Comparison of ENCODE assay signal across 15 cellular contexts in the genomic region with DNA sequence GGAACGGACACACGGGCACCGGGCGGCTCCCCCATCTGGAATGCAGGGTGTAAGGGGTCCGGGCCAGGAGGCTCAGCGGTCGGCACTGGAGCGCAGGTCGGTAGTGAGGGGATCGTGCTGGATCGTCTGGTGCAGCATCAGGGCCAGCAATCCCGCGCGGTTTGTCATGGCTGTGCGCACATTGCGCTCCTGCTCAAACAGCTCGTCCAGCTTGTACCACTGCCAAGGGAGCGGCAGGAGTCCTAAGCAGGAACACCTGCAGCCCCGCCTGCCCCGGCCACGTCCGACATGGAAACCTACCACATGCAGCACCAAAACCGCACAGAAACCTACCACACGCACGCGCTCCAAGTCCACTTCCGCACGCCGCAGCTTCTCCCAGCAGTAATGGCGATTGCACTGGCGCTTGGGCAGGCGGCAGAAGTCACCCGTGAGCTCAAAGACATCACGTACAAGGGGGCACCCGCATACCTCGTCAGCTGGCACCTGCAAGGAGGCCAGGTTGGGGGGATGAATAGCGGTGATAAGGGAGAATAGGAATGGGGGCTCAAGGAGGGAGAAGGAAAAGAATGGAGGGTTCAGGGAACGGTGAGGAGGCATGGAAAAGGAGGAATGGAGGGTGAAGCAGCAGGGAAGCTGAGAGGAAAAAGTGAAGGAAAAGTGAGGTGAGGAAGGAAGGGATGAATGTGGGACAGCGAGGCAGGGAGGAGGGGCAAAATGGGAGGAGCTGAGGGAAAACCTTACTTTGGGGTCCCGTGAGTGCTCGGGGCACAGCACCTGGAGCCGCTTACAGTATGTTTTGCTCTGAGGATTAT. TPM values are rescaled to one million over a fixed set of nuclear protein-coding genes. Genes with fewer than 3 reads are reported as not detected.
A peak's percentile ranks its signal among the peaks of the same experiment; 100 is the strongest.
DNase-seq lines count a peak whose midpoint lies in the region; ATAC-seq, FAIRE-seq and TF ChIP-seq lines count a peak whose summit lies in the region.
"Had no signal": no experiment of that assay in that cellular context is flagged by ENCODE, and none has a peak within 500 bp of the region (broad histone marks: within the 10 kb centered on the region; RNA-seq: fewer than 3 reads in every experiment).

No MANE protein-coding gene starts in this region.

- H3K4me1 Mint-ChIP-seq in WTC11 (peaks cover 27% of the 10 kb centered on the region), immature natural killer cell (peaks cover 49 to 57% of the 10 kb centered on the region in 2 donors), type B pancreatic cell (ENCODE audit: unreplicated experiment) (peaks cover 37% of the 10 kb centered on the region)

- TF ChIP-seq RAD21 in HepG2 (CRISPR knock-in tag; IDR thresholded peaks at IDR 0.05): no peak

- no peak for ATAC-seq in right lobe of liver
- no peak for ATAC-seq in HepG2
- no peak for ATAC-seq in WTC11
- no peak for ATAC-seq in PC-3

- H2AFZ ChIP-seq in HepG2 (ENCODE audit: low read length): no peak overlapping the region
- H2AFZ ChIP-seq in PC-3 (ENCODE audit: low read length): no peak overlapping the region

- H3K27me3 Mint-ChIP-seq in WTC11 (ENCODE audit: low read depth) (no peaks in the 10 kb centered on the region), immature natural killer cell (ENCODE audit: low read depth in 3 of 3) (peaks cover 12 to 26% (median 15%) of the 10 kb centered on the region in 3 donors), type B pancreatic cell (no peaks in the 10 kb centered on the region)

- H3K36me3 ChIP-seq in right lobe of liver (peaks cover 0 to 18% (median under 1%) of the 10 kb centered on the region in 4 donors), HepG2 (replicated peaks in 1 of 2; ENCODE audit: control insufficient read depth in 1 of 2, insufficient read depth in 2 of 2, low read length in 2 of 2) (peaks cover 9 to 27% of the 10 kb centered on the region in 2 experiments; a peak in 4 of 5 replicates), PC-3 (ENCODE audit: low read depth, low read length) (no peaks in the 10 kb centered on the region)

- no peaks in the 10 kb centered on the region for H3K9me3 ChIP-seq in right lobe of liver
- no peaks in the 10 kb centered on the region for H3K9me3 ChIP-seq in HepG2 (ENCODE audit: low read length)
- no peaks in the 10 kb centered on the region for H3K9me3 ChIP-seq in PC-3 (ENCODE audit: low read length)

- TF ChIP-seq EP300 in HepG2 (IDR thresholded peaks at IDR 0.05; ENCODE audit: low read depth in 2 of 2, low read length in 2 of 2) (no peak), HepG2 (CRISPR knock-in tag; IDR thresholded peaks at IDR 0.05; ENCODE audit: borderline replicate concordance) (no peak)

- POLR2A ChIA-PET in HepG2 (lab: Yijun Ruan, JAX): interaction anchor here (1.1 kb wide), 1 partner anchor 25 kb away, joined by 4 read pairs; no protein-coding TSS in a partner anchor
- POLR2A ChIA-PET in WTC11 (lab: Charles Lee): no interaction called here
- POLR2A ChIA-PET in PC-3 (lab: Charles Lee; ENCODE audit: unreplicated experiment): no interaction called here

- 87% methylated on average over 11 of the region's 42 CpGs for WGBS in right lobe of liver (ENCODE audit: insufficient coverage, low coverage, low lambda C conversion rate, missing lambda C conversion rate)
- 98% methylated on average over 39 of the region's 42 CpGs for WGBS in HepG2 (ENCODE audit: low lambda C conversion rate)

- in situ Hi-C loops in HepG2 (cut with HindIII; ENCODE audit: extremely low pct_ligation_motif_present, low pct_unique_long_range_greater_than_20kb): loop anchor here (10.0 kb wide), 1 partner anchor 142 kb away; no protein-coding TSS in a partner anchor

- H3K9me3 Mint-ChIP-seq in WTC11 (no peaks in the 10 kb centered on the region), immature natural killer cell (no peaks in the 10 kb centered on the region), type B pancreatic cell (no peaks in the 10 kb centered on the region)

- H3F3A ChIP-seq in PC-3 (ENCODE audit: low read length, unreplicated experiment): no peaks in the 10 kb centered on the region

- H3K4me3 Mint-ChIP-seq in WTC11: peak overlapping the region; percentile 98
- H3K4me3 Mint-ChIP-seq in immature natural killer cell: peak overlapping the region; percentile 44 to 98 (median 58)
- peak overlapping the region; percentile 35 for H3K4me3 Mint-ChIP-seq in type B pancreatic cell

- TF ChIP-seq CTCF in right lobe of liver (IDR thresholded peaks at IDR 0.05) (no peak), HepG2 (CRISPR knock-in tag; IDR thresholded peaks at IDR 0.05) (no peak), WTC11 (IDR thresholded peaks at IDR 0.05) (no peak), type B pancreatic cell (conservative IDR thresholded peaks at IDR 0.05) (no peak), foreskin fibroblast (IDR thresholded peaks at IDR 0.05; ENCODE audit: low read depth, low read length) (no peak), PC-3 (conservative IDR thresholded peaks at IDR 0.05; ENCODE audit: low read depth, low read length) (no peak)

- H3K4me1 ChIP-seq in right lobe of liver (peaks cover 0 to 25% (median 6%) of the 10 kb centered on the region in 4 donors), HepG2 (ENCODE audit: insufficient read depth, low read length) (peaks cover 33% of the 10 kb centered on the region), PC-3 (ENCODE audit: insufficient read depth, low read length) (peaks cover 23% of the 10 kb centered on the region; the same call in 1 of the 2 replicates)

- H4K20me1 ChIP-seq in HepG2 (ENCODE audit: insufficient read depth, low read length) (no peaks in the 10 kb centered on the region), PC-3 (ENCODE audit: low read length) (no peaks in the 10 kb centered on the region)

- H3K27ac Mint-ChIP-seq in WTC11 (peak overlapping the region; percentile 80; the same call in 1 of the 2 replicates), immature natural killer cell (peak overlapping the region; percentile 17 to 89 (median 34)), type B pancreatic cell (peak overlapping the region; percentile 59)

- H3K4me2 ChIP-seq in HepG2 (ENCODE audit: low read depth, low read length) (no peak overlapping the region), PC-3 (ENCODE audit: low read length) (no peak overlapping the region)

- no peak overlapping the region for H3K4me3 ChIP-seq in right lobe of liver
- no peak overlapping the region for H3K4me3 ChIP-seq in HepG2 (replicated peaks in 1 of 3; ENCODE audit: insufficient read depth in 1 of 3, low read depth in 2 of 3, low read length in 3 of 3)
- peak overlapping the region in 1 of 2 donors; percentile 75 for H3K4me3 ChIP-seq in foreskin fibroblast (ENCODE audit: low read depth in 1 of 2, low read length in 2 of 2)
- no peak overlapping the region for H3K4me3 ChIP-seq in PC-3 (ENCODE audit: low read length)

- peaks cover 30% of the 10 kb centered on the region for H3K79me2 ChIP-seq in HepG2 (ENCODE audit: insufficient read depth, low read length)
- H3K79me2 ChIP-seq in PC-3 (ENCODE audit: low read length): peaks cover 42% of the 10 kb centered on the region

- intact Hi-C loops in right lobe of liver (cut with DNase I) (loop anchor here in 1 of 2 donors (10.0 kb wide), 1 partner anchor 72 kb away; no protein-coding TSS in a partner anchor), HepG2 (cut with micrococcal nuclease; ENCODE audit: unreplicated experiment) (no loop called here), PC-3 (cut with micrococcal nuclease) (no loop called here)

- FAIRE-seq in HepG2 (lab: Jason Lieb, UNC): no peak
- FAIRE-seq: colon, urothelium cell line had no signal

- H3K27me3 ChIP-seq in right lobe of liver: no peaks in the 10 kb centered on the region
- peaks cover 0 to 4% of the 10 kb centered on the region in 2 experiments; a peak in 1 of 5 replicates for H3K27me3 ChIP-seq in HepG2 (ENCODE audit: control insufficient read depth in 1 of 2, insufficient read depth in 2 of 2, low read length in 2 of 2)
- H3K27me3 ChIP-seq in PC-3 (ENCODE audit: low read length): no peaks in the 10 kb centered on the region

- H3K27ac ChIP-seq in right lobe of liver (no peak overlapping the region), HepG2 (ENCODE audit: extremely low read length, insufficient read depth, low read length) (no peak overlapping the region), PC-3 (ENCODE audit: low read length) (no peak overlapping the region)

- BruUV-seq in HepG2 (replicated peaks; lab: Mats Ljungman, UMichigan) (no TSS peak), PC-3 (replicated peaks; lab: Mats Ljungman, UMichigan) (no TSS peak)

- no peak overlapping the region for H3K9ac ChIP-seq in HepG2 (ENCODE audit: insufficient read depth, low read depth, low read length)
- H3K9ac ChIP-seq in PC-3 (ENCODE audit: low read length): no peak overlapping the region

- H3K36me3 Mint-ChIP-seq in WTC11 (peaks cover 39% of the 10 kb centered on the region), immature natural killer cell (peaks cover 8 to 34% (median 11%) of the 10 kb centered on the region in 3 donors), type B pancreatic cell (peaks cover 32% of the 10 kb centered on the region)

- CTCF ChIA-PET in HepG2 (lab: Yijun Ruan, JAX; ENCODE audit: low intra/inter-chr PET ratio, low total read pairs): no interaction called here
- CTCF ChIA-PET in WTC11 (lab: Charles Lee): interaction anchor here (1.0 kb wide), 1 partner anchor 14 kb away, joined by 3 read pairs; no protein-coding TSS in a partner anchor
- CTCF ChIA-PET in PC-3 (lab: Charles Lee): no interaction called here

- H3K9me2 ChIP-seq in PC-3 (replicated peaks; ENCODE audit: low read length): no peaks in the 10 kb centered on the region

- TF ChIP-seq POLR2A in right lobe of liver (IDR thresholded peaks at IDR 0.05): no peak
- no peak for TF ChIP-seq POLR2A in HepG2 (IDR thresholded peaks at IDR 0.05; ENCODE audit: insufficient read depth in 1 of 2, low read depth in 2 of 2, low read length in 2 of 2)

- DNase-seq in right lobe of liver: peak in 2 of 3 donors; percentile 33 to 53
- no peak for DNase-seq in HepG2 (ENCODE audit: low spot score)
- no peak for DNase-seq in WTC11 (ENCODE audit: low spot score)
- no peak for DNase-seq in immature natural killer cell
- no peak for DNase-seq in type B pancreatic cell (ENCODE audit: extremely low spot score, unreplicated experiment)
- no peak for DNase-seq in foreskin fibroblast
- DNase-seq in PC-3: no peak
- no peak for DNase-seq in AG08396 (ENCODE audit: low spot score)
- DNase-seq: DMS153, GM23248, NCI-H2029, nucleus accumbens, SIG-M5 had no signal

RNA-seq across cellular contexts. Expression of gene MBD1, which starts 1.4 kb away (rescaled TPM):
- total RNA-seq in right lobe of liver (10 to 100 TPM; 29.7 to 32.4 (median 30.7) TPM), HepG2 (2016; rRNA removed; fragmentation: Illumina TruSeq; extraction: Trizol) (15.2 and 25.5 TPM in 2 replicates), WTC11 (2021) (47.6 to 53.4 TPM (median 48.4 TPM) in 3 replicates), type B pancreatic cell (ENCODE audit: low replicate concordance) (66.3 and 81.9 TPM in 2 replicates), PC-3 (2014; rRNA removed) (30.2 and 42.6 TPM in 2 replicates)
- total RNA-seq in HepG2 (2016; cell fraction: cytosol; rRNA removed; fragmentation: Illumina TruSeq; extraction: Trizol; ENCODE audit: low read depth): 5.6 and 7.6 TPM in 2 replicates
- 13.1 and 25.2 TPM in 2 replicates for total RNA-seq in HepG2 (2016; cell fraction: insoluble cytoplasmic fraction; rRNA removed; fragmentation: Illumina TruSeq; extraction: Trizol)
- total RNA-seq in HepG2 (2016; cell fraction: membrane; rRNA removed; fragmentation: Illumina TruSeq; extraction: Trizol): 13.7 and 14.8 TPM in 2 replicates
- total RNA-seq in HepG2 (2016; cell fraction: nucleus; rRNA removed; fragmentation: Illumina TruSeq; extraction: Trizol): 34.3 TPM in 2 replicates
- polyA plus RNA-seq in HepG2 (2011; rRNA removed) (28.6 and 31.3 TPM in 2 replicates), immature natural killer cell (10 to 100 TPM; 18.7 to 41.4 (median 21.6) TPM)
- 16.1 and 23.4 TPM in 2 replicates for polyA plus RNA-seq in HepG2 (2011; cell fraction: cytosol; rRNA removed)
- polyA plus RNA-seq in HepG2 (2011; cell fraction: nucleus; rRNA removed): 145 and 153 TPM in 2 replicates
- 15.5 and 18.8 TPM in 2 replicates for polyA plus RNA-seq in HepG2 (2012)
- 4.3 and 4.6 TPM in 2 replicates for polyA plus RNA-seq in HepG2 (2016; cell fraction: cytosol; fragmentation: Illumina TruSeq; extraction: Trizol; ENCODE audit: low read depth)
- 15.4 and 19.3 TPM in 2 replicates for polyA plus RNA-seq in HepG2 (2016; cell fraction: insoluble cytoplasmic fraction; fragmentation: Illumina TruSeq; extraction: Trizol; ENCODE audit: low read depth)
- 8.7 and 8.9 TPM in 2 replicates for polyA plus RNA-seq in HepG2 (2016; cell fraction: membrane; fragmentation: Illumina TruSeq; extraction: Trizol; ENCODE audit: low read depth)
- 54.5 and 56.4 TPM in 2 replicates for polyA plus RNA-seq in HepG2 (2016; cell fraction: nucleus; fragmentation: Illumina TruSeq; extraction: Trizol; ENCODE audit: insufficient read depth, low read depth)
- polyA minus RNA-seq in HepG2 (2011; rRNA and poly(A)+ RNA removed; ENCODE audit: low replicate concordance): 45.6 and 63.7 TPM in 2 replicates
- 12.0 and 13.2 TPM in 2 replicates for polyA minus RNA-seq in HepG2 (2011; cell fraction: cytosol; rRNA and poly(A)+ RNA removed)
- polyA minus RNA-seq in HepG2 (2011; cell fraction: nucleus; rRNA and poly(A)+ RNA removed): 56.3 and 64.5 TPM in 2 replicates

RNA-seq across cellular contexts. Expression of gene CXXC1, which starts 4.8 kb away (rescaled TPM):
- total RNA-seq in right lobe of liver (10 to 100 TPM; 16.4 to 34.9 (median 26.1) TPM), HepG2 (2016; rRNA removed; fragmentation: Illumina TruSeq; extraction: Trizol) (29.8 and 32.9 TPM in 2 replicates), WTC11 (2021) (88.7 to 94.5 TPM (median 94.0 TPM) in 3 replicates), type B pancreatic cell (ENCODE audit: low replicate concordance) (88.7 and 95.1 TPM in 2 replicates), PC-3 (2014; rRNA removed) (25.4 and 38.2 TPM in 2 replicates)
- 5.2 and 6.1 TPM in 2 replicates for total RNA-seq in HepG2 (2016; cell fraction: cytosol; rRNA removed; fragmentation: Illumina TruSeq; extraction: Trizol; ENCODE audit: low read depth)
- total RNA-seq in HepG2 (2016; cell fraction: insoluble cytoplasmic fraction; rRNA removed; fragmentation: Illumina TruSeq; extraction: Trizol): 27.2 and 40.8 TPM in 2 replicates
- 16.4 and 17.8 TPM in 2 replicates for total RNA-seq in HepG2 (2016; cell fraction: membrane; rRNA removed; fragmentation: Illumina TruSeq; extraction: Trizol)
- 26.0 and 29.7 TPM in 2 replicates for total RNA-seq in HepG2 (2016; cell fraction: nucleus; rRNA removed; fragmentation: Illumina TruSeq; extraction: Trizol)
- polyA plus RNA-seq in HepG2 (2011; rRNA removed) (39.0 and 39.8 TPM in 2 replicates), immature natural killer cell (10 to 100 TPM; 37.5 to 71.3 (median 52.0) TPM)
- polyA plus RNA-seq in HepG2 (2011; cell fraction: cytosol; rRNA removed): 29.5 and 48.9 TPM in 2 replicates
- 324 and 455 TPM in 2 replicates for polyA plus RNA-seq in HepG2 (2011; cell fraction: nucleus; rRNA removed)
- polyA plus RNA-seq in HepG2 (2012): 22.4 and 34.0 TPM in 2 replicates
- 4.1 and 5.9 TPM in 2 replicates for polyA plus RNA-seq in HepG2 (2016; cell fraction: cytosol; fragmentation: Illumina TruSeq; extraction: Trizol; ENCODE audit: low read depth)
- 25.7 and 37.2 TPM in 2 replicates for polyA plus RNA-seq in HepG2 (2016; cell fraction: insoluble cytoplasmic fraction; fragmentation: Illumina TruSeq; extraction: Trizol; ENCODE audit: low read depth)
- polyA plus RNA-seq in HepG2 (2016; cell fraction: membrane; fragmentation: Illumina TruSeq; extraction: Trizol; ENCODE audit: low read depth): 14.3 and 15.5 TPM in 2 replicates
- 119 and 130 TPM in 2 replicates for polyA plus RNA-seq in HepG2 (2016; cell fraction: nucleus; fragmentation: Illumina TruSeq; extraction: Trizol; ENCODE audit: insufficient read depth, low read depth)
- 42.0 and 46.9 TPM in 2 replicates for polyA minus RNA-seq in HepG2 (2011; rRNA and poly(A)+ RNA removed; ENCODE audit: low replicate concordance)
- 8.7 and 10.1 TPM in 2 replicates for polyA minus RNA-seq in HepG2 (2011; cell fraction: cytosol; rRNA and poly(A)+ RNA removed)
- 27.0 and 29.1 TPM in 2 replicates for polyA minus RNA-seq in HepG2 (2011; cell fraction: nucleus; rRNA and poly(A)+ RNA removed)

RNA-seq across cellular contexts. Expression of gene CFAP53, which starts 16.4 kb away (rescaled TPM):
- total RNA-seq in right lobe of liver (under 1 TPM in 3 of 6 experiments, not detected in 3; 0.13 to 0.17 (median 0.14) TPM), HepG2 (2016; rRNA removed; fragmentation: Illumina TruSeq; extraction: Trizol) (0.07 TPM in 1 of 2 replicates, not detected in the other), WTC11 (2021) (0.26 to 0.27 TPM (median 0.27 TPM) in 3 replicates), type B pancreatic cell (ENCODE audit: low replicate concordance) (0.59 and 1.1 TPM in 2 replicates), PC-3 (2014; rRNA removed) (not detected in 2 replicates)
- total RNA-seq in HepG2 (2016; cell fraction: cytosol; rRNA removed; fragmentation: Illumina TruSeq; extraction: Trizol; ENCODE audit: low read depth): 0.09 TPM in 1 of 2 replicates, not detected in the other
- total RNA-seq in HepG2 (2016; cell fraction: insoluble cytoplasmic fraction; rRNA removed; fragmentation: Illumina TruSeq; extraction: Trizol): 0.09 and 0.13 TPM in 2 replicates
- not detected in 2 replicates for total RNA-seq in HepG2 (2016; cell fraction: membrane; rRNA removed; fragmentation: Illumina TruSeq; extraction: Trizol)
- total RNA-seq in HepG2 (2016; cell fraction: nucleus; rRNA removed; fragmentation: Illumina TruSeq; extraction: Trizol): 0.28 TPM in 1 of 2 replicates, not detected in the other
- polyA plus RNA-seq in HepG2 (2011; rRNA removed) (0.05 TPM in 2 replicates), immature natural killer cell (under 1 TPM in 2 of 3 donors, not detected in 1; 0.17 to 0.34 TPM)
- polyA plus RNA-seq in HepG2 (2011; cell fraction: cytosol; rRNA removed): 0.03 and 0.04 TPM in 2 replicates
- polyA plus RNA-seq in HepG2 (2011; cell fraction: nucleus; rRNA removed): 0.07 TPM in 1 of 2 replicates, not detected in the other
- 0.07 and 0.11 TPM in 2 replicates for polyA plus RNA-seq in HepG2 (2012)
- polyA plus RNA-seq in HepG2 (2016; cell fraction: cytosol; fragmentation: Illumina TruSeq; extraction: Trizol; ENCODE audit: low read depth): 0.09 and 0.11 TPM in 2 replicates
- polyA plus RNA-seq in HepG2 (2016; cell fraction: insoluble cytoplasmic fraction; fragmentation: Illumina TruSeq; extraction: Trizol; ENCODE audit: low read depth): not detected in 2 replicates
- not detected in 2 replicates for polyA plus RNA-seq in HepG2 (2016; cell fraction: membrane; fragmentation: Illumina TruSeq; extraction: Trizol; ENCODE audit: low read depth)
- not detected in 2 replicates for polyA plus RNA-seq in HepG2 (2016; cell fraction: nucleus; fragmentation: Illumina TruSeq; extraction: Trizol; ENCODE audit: insufficient read depth, low read depth)
- polyA minus RNA-seq in HepG2 (2011; rRNA and poly(A)+ RNA removed; ENCODE audit: low replicate concordance): 0.12 TPM in 1 of 2 replicates, not detected in the other
- not detected in 2 replicates for polyA minus RNA-seq in HepG2 (2011; cell fraction: cytosol; rRNA and poly(A)+ RNA removed)
- polyA minus RNA-seq in HepG2 (2011; cell fraction: nucleus; rRNA and poly(A)+ RNA removed): 0.52 TPM in 1 of 2 replicates, not detected in the other

Comparison
In these comparisons a context has a peak if more than half of its experiments do, and no peak if none do; other contexts are left out.
1. DNase-seq: peak in right lobe of liver (2 of 3); none in HepG2 (single experiment), WTC11 (single experiment), immature natural killer cell (0 of 3), type B pancreatic cell (single experiment), foreskin fibroblast (0 of 2), PC-3 (single experiment) and AG08396 (single experiment).
2. H3K4me3 Mint-ChIP-seq: peak in every context shown above with its lines; median percentile 98 in WTC11; 58 in immature natural killer cell; 35 in type B pancreatic cell.
3. Peak in every context shown above with its lines, with median percentiles within 50 percentile points of each other: H3K27ac Mint-ChIP-seq.